In the genomic region with DNA sequence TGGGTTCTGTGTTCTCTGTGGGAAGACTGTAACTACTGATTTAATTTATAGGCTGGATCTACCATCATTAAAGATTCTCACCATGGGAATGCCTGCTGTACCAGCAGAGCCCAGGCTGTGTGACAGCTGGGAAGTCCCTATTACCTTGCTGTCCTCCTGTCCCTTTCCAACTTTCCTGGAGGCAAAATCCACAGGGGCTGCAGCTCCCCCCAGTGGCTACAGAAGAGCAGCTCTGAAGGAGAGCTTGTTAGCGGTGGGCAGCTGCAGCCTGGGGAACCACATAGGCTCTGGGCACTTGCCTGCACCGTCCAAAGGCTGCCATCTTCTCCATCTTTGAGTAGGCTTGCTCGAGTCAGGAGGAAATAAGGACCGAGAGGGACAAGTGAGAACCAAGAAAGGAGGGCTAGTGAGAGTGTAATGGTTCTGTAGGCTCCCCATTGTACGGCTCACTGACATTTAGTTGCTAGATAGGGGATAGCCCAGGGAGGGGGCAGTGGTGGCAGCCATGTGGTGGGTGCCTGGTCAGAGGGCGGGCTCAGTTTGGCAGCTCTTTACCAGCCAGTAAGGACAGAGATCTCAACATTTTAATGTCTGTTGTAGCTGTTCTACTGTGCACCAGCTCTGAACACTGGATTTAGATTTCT, we compare ENCODE assay signal across 8 cellular contexts.
DNase-seq lines count a peak whose midpoint lies in the region; ATAC-seq and TF ChIP-seq lines count a peak whose summit lies in the region.

No MANE protein-coding gene starts in this region.

- peak; percentile 96 for TF ChIP-seq CTCF in kidney epithelial cell (IDR thresholded peaks at IDR 0.05; ENCODE audit: insufficient read depth, low read length, poor library complexity, severe bottlenecking)
- peak; percentile 31 to 90 (median 84) for TF ChIP-seq CTCF in thyroid gland (IDR thresholded peaks at IDR 0.05)

- H3K4me1 ChIP-seq in thyroid gland = peaks cover 6 to 25% of the 10 kb centered on the region in 2 donors

- WGBS in thyroid gland, 2 donors = 38 to 44% methylated on average over 6 of the region's 6 CpGs

- H3K9me3 ChIP-seq in thyroid gland = no peaks in the 10 kb centered on the region

- intact Hi-C loops in thyroid gland (cut with DNase I) = loop anchor here (10.0 kb wide), 2 partner anchors 231 to 451 kb away; no protein-coding TSS in a partner anchor

- ATAC-seq in GM19438 (IDR thresholded peaks at IDR 0.05; ENCODE audit: low read depth, unreplicated experiment) = peak; percentile 91

- DNase-seq in DMS114 treated with DMSO at 0.1 percent for 48 hours (lab: John Stamatoyannopoulos, UW; ENCODE audit: unreplicated experiment) = peak; percentile 64
- DNase-seq in HT1080 (ENCODE audit: low read depth) = peak; percentile 71
- peak; percentile 42 for DNase-seq in NOMO-1 treated with DMSO at 0.1 percent for 48 hours (lab: John Stamatoyannopoulos, UW; ENCODE audit: unreplicated experiment)
- peak; percentile 18 for DNase-seq in cerebellum (ENCODE audit: low spot score)
- DNase-seq in kidney epithelial cell (ENCODE audit: low read depth) = no peak
- peak; percentile 78 to 90 for DNase-seq in thyroid gland
- no peak for DNase-seq in OCI-M2 (lab: John Stamatoyannopoulos, UW; ENCODE audit: unreplicated experiment)

- H3K27ac ChIP-seq in thyroid gland = peak overlapping the region in 2 of 3 donors; percentile 22 to 25

- H3K36me3 ChIP-seq in kidney epithelial cell (ENCODE audit: control insufficient read depth, insufficient read depth, low read length) (no peaks in the 10 kb centered on the region), thyroid gland (no peaks in the 10 kb centered on the region)

- TF ChIP-seq POLR2A in thyroid gland (IDR thresholded peaks at IDR 0.05) = no peak

- H3K27me3 ChIP-seq in kidney epithelial cell (ENCODE audit: control insufficient read depth, insufficient read depth, low read length) (no peaks in the 10 kb centered on the region), thyroid gland (no peaks in the 10 kb centered on the region)

- H3K4me3 ChIP-seq in kidney epithelial cell (ENCODE audit: low read depth, low read length) = no peak overlapping the region
- H3K4me3 ChIP-seq in thyroid gland (replicated peaks in 1 of 3) = no peak overlapping the region

Comparison
In these comparisons a context has a peak if more than half of its experiments do, and no peak if none do; other contexts are left out.
1. DNase-seq: peak in DMS114 treated with DMSO at 0.1 percent for 48 hours (single experiment), HT1080 (single experiment), NOMO-1 treated with DMSO at 0.1 percent for 48 hours (single experiment), cerebellum (single experiment) and thyroid gland (2 of 2); none in kidney epithelial cell (single experiment) and OCI-M2 (single experiment).